ENCODE assay signal across 23 cellular contexts in genomic region chr19:10575011-10575716, GRCh38. TPM values are rescaled to one million over a fixed set of nuclear protein-coding genes. Genes with fewer than 3 reads are reported as not detected.
"Had no signal": no experiment of that assay in that cellular context is flagged by ENCODE, and none has a peak within 500 bp of the region (broad histone marks: within the 10 kb centered on the region; RNA-seq: fewer than 3 reads in every experiment).

No MANE protein-coding gene starts in this region.

- H3K4me3 ChIP-seq: colonic mucosa, dorsolateral prefrontal cortex, lung, sigmoid colon, smooth muscle cell, stomach, suprapubic skin, tibial nerve had no signal

- H3K27ac ChIP-seq: colonic mucosa, dorsolateral prefrontal cortex, sigmoid colon, stomach, suprapubic skin, tibial nerve had no signal

- DNase-seq: activated CD4-positive, alpha-beta T cell treated with anti-CD3 and anti-CD28 coated beads, Interleukin-2, amount 10 ng/mL, durations not matched to agents 24 days and 14 days; activated CD8-positive, alpha-beta memory T cell treated with anti-CD3 and anti-CD28 coated beads for 24 hours; activated CD8-positive, alpha-beta memory T cell treated with anti-CD3 and anti-CD28 coated beads, Interleukin-2, amount 50 U/mL, for 4 hours; activated naive CD4-positive, alpha-beta T cell; activated T-cell treated with anti-CD3 and anti-CD28 coated beads, Interleukin-2, amount 50 U/mL, for 24 hours; colonic mucosa; dorsolateral prefrontal cortex; effector memory CD8-positive, alpha-beta T cell; foreskin melanocyte; kidney; naive thymus-derived CD4-positive, alpha-beta T cell; sigmoid colon; stimulated activated CD4-positive, alpha-beta T cell treated with anti-CD3 and anti-CD28 coated beads, Interleukin-15, amount 100 ng/mL, for 24 hours; stomach had no signal

- H3K36me3 ChIP-seq: colonic mucosa, sigmoid colon, tibial nerve had no signal

- H3K27me3 ChIP-seq: colonic mucosa, dorsolateral prefrontal cortex, stomach, suprapubic skin, tibial nerve had no signal

- H3K4me2 ChIP-seq: smooth muscle cell had no signal

- H3K9me3 ChIP-seq: colonic mucosa, sigmoid colon, stomach, suprapubic skin, tibial nerve had no signal

- H3K4me1 ChIP-seq: colonic mucosa had no signal

RNA-seq across cellular contexts. Expression of gene AP1M2, which starts 11.9 kb away (rescaled TPM):
- total RNA-seq: activated CD4-positive, alpha-beta T cell treated with anti-CD3 and anti-CD28 coated beads, Interleukin-2, amount 10 ng/mL, durations not matched to agents 24 days and 14 days; activated T-helper 2 cell treated with anti-CD3 and anti-CD28 coated beads, Interferon-gamma antibody, Interleukin-2, Interleukin-4, amounts not matched to agents 10 μg/mL and 5 μg/mL and 100 μg/mL, durations not matched to agents 14 hours and 24 hours and 36 hours; endothelial cell of umbilical vein; naive thymus-derived CD4-positive, alpha-beta T cell; neural crest cell; posterior vena cava; T-helper 2 cell treated with Interferon-gamma antibody and Interleukin-4, amounts not matched to agents 100 ng/mL and 5 ng/mL, for 36 hours; tibial nerve had no signal
- polyA plus RNA-seq: naive thymus-derived CD4-positive, alpha-beta T cell had no signal
